In the genomic region with DNA sequence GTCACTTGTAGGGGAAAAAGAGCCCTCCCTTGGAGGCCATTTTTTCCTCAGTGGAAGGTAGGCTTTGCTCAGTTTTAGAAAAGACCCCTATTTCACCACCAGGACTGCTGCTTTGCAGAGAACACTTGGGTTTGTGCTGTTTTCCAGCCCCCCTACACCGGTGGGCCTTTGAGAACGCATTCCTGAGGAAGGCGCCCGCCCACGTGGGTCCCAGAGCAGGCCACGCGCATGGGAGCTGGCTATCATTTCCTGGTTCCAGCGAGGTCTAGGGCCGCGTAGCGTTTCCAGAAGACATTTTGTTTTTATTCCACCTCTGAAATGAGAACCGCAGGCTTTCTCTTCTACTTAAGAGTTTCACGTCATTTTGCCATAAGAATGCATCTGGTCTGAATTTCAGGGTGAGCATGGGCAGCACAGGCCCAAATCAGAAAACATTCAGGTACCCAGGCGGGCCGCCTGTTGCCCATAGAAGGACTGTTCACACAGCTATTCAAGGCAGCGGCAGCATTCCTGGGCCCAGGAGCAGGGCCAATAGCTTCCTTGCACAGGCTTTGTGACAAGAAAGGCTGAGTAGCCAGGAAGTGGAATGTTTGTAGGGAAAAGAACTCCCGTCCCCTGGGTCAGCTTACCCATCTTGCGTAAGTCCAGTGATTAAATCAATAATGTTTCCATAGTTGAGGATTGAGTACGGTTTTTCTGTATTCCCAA, we compare ENCODE assay signal across 1 cellular context.
A peak's percentile ranks its signal among the peaks of the same experiment; 100 is the strongest.
TF ChIP-seq lines count a peak whose summit lies in the region.

No MANE protein-coding gene starts in this region.

TF ChIP-seq in GM23338, 12 proteins besides CTCF, POLR2A, EP300 and RAD21 (continued from another document):
- TF ChIP-seq, protein P1, sequence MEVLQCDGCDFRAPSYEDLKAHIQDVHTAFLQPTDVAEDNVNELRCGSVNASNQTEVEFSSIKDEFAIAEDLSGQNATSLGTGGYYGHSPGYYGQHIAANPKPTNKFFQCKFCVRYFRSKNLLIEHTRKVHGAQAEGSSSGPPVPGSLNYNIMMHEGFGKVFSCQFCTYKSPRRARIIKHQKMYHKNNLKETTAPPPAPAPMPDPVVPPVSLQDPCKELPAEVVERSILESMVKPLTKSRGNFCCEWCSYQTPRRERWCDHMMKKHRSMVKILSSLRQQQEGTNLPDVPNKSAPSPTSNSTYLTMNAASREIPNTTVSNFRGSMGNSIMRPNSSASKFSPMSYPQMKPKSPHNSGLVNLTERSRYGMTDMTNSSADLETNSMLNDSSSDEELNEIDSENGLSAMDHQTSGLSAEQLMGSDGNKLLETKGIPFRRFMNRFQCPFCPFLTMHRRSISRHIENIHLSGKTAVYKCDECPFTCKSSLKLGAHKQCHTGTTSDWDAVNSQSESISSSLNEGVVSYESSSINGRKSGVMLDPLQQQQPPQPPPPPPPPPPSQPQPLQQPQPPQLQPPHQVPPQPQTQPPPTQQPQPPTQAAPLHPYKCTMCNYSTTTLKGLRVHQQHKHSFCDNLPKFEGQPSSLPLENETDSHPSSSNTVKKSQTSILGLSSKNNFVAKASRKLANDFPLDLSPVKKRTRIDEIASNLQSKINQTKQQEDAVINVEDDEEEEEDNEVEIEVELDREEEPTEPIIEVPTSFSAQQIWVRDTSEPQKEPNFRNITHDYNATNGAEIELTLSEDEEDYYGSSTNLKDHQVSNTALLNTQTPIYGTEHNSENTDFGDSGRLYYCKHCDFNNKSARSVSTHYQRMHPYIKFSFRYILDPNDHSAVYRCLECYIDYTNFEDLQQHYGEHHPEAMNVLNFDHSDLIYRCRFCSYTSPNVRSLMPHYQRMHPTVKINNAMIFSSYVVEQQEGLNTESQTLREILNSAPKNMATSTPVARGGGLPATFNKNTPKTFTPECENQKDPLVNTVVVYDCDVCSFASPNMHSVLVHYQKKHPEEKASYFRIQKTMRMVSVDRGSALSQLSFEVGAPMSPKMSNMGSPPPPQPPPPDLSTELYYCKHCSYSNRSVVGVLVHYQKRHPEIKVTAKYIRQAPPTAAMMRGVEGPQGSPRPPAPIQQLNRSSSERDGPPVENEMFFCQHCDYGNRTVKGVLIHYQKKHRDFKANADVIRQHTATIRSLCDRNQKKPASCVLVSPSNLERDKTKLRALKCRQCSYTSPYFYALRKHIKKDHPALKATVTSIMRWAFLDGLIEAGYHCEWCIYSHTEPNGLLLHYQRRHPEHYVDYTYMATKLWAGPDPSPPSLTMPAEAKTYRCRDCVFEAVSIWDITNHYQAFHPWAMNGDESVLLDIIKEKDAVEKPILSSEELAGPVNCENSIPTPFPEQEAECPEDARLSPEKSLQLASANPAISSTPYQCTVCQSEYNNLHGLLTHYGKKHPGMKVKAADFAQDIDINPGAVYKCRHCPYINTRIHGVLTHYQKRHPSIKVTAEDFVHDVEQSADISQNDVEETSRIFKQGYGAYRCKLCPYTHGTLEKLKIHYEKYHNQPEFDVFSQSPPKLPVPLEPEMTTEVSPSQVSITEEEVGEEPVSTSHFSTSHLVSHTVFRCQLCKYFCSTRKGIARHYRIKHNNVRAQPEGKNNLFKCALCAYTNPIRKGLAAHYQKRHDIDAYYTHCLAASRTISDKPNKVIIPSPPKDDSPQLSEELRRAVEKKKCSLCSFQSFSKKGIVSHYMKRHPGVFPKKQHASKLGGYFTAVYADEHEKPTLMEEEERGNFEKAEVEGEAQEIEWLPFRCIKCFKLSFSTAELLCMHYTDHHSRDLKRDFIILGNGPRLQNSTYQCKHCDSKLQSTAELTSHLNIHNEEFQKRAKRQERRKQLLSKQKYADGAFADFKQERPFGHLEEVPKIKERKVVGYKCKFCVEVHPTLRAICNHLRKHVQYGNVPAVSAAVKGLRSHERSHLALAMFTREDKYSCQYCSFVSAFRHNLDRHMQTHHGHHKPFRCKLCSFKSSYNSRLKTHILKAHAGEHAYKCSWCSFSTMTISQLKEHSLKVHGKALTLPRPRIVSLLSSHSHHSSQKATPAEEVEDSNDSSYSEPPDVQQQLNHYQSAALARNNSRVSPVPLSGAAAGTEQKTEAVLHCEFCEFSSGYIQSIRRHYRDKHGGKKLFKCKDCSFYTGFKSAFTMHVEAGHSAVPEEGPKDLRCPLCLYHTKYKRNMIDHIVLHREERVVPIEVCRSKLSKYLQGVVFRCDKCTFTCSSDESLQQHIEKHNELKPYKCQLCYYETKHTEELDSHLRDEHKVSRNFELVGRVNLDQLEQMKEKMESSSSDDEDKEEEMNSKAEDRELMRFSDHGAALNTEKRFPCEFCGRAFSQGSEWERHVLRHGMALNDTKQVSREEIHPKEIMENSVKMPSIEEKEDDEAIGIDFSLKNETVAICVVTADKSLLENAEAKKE (CRISPR knock-in tag; IDR thresholded peaks at IDR 0.05): no peak
- TF ChIP-seq POLR2AphosphoS5 (IDR thresholded peaks at IDR 0.05; ENCODE audit: low read depth) (peak; percentile 62), NANOG (IDR thresholded peaks at IDR 0.05; ENCODE audit: borderline replicate concordance) (no peak)
